ENCODE assay signal across 17 cellular contexts in genomic region chr6:52136055-52136454, GRCh38. TPM values are rescaled to one million over a fixed set of nuclear protein-coding genes. Genes with fewer than 3 reads are reported as not detected.
DNase-seq lines count a peak whose midpoint lies in the region; ATAC-seq and TF ChIP-seq lines count a peak whose summit lies in the region.
"Had no signal": no experiment of that assay in that cellular context is flagged by ENCODE, and none has a peak within 500 bp of the region (broad histone marks: within the 10 kb centered on the region; RNA-seq: fewer than 3 reads in every experiment).

No MANE protein-coding gene starts in this region.

- no peak for TF ChIP-seq EP300 in esophagus muscularis mucosa (IDR thresholded peaks at IDR 0.05)

- H3K27me3 Mint-ChIP-seq in stimulated activated naive B cell treated with anti-CD40 and anti-IgM and Interleukin-4, amounts not matched to agents 10 μg/mL and 1 μg/mL and 100 μg/mL, for 72 hours, result no peaks in the 10 kb centered on the region

- TF ChIP-seq CTCF in esophagus muscularis mucosa (IDR thresholded peaks at IDR 0.05) (no peak), psoas muscle (IDR thresholded peaks at IDR 0.05) (no peak)

- WGBS in esophagus muscularis mucosa, result 86% methylated on average over 4 of the region's 4 CpGs
- 18 to 31% (median 22%) methylated on average over 4 of the region's 4 CpGs for WGBS in psoas muscle, 3 donors

- no peak for TF ChIP-seq POLR2A in esophagus muscularis mucosa (IDR thresholded peaks at IDR 0.05; ENCODE audit: low read depth)

- H3K9me3 Mint-ChIP-seq in stimulated activated naive B cell treated with anti-CD40 and anti-IgM and Interleukin-4, amounts not matched to agents 10 μg/mL and 1 μg/mL and 100 μg/mL, for 72 hours, result no peaks in the 10 kb centered on the region
- H3K9me3 Mint-ChIP-seq: CD4-positive, alpha-beta memory T cell had no signal

- peak; percentile 95 to 97 for DNase-seq in SJCRH30
- DNase-seq in esophagus muscularis mucosa (ENCODE audit: extremely low spot score), result peak; percentile 45
- no peak for DNase-seq in psoas muscle
- no peak for DNase-seq in SHP77 treated with DMSO at 0.1 percent for 48 hours (lab: John Stamatoyannopoulos, UW)
- no peak for DNase-seq in stimulated activated naive B cell treated with anti-CD40 and anti-IgM and Interleukin-4, amounts not matched to agents 10 μg/mL and 1 μg/mL and 100 μg/mL, for 72 hours
- DNase-seq: BE2C; CD4-positive, alpha-beta memory T cell; DMS79 had no signal

- no peaks in the 10 kb centered on the region for H3K4me1 Mint-ChIP-seq in stimulated activated naive B cell treated with anti-CD40 and anti-IgM and Interleukin-4, amounts not matched to agents 10 μg/mL and 1 μg/mL and 100 μg/mL, for 72 hours

- peak overlapping the region; percentile 75 to 85 (median 80) for H3K9ac ChIP-seq in skeletal muscle tissue (ENCODE audit: low read depth in 1 of 3, low read length in 3 of 3)

- no peak overlapping the region for H3K4me3 Mint-ChIP-seq in stimulated activated naive B cell treated with anti-CD40 and anti-IgM and Interleukin-4, amounts not matched to agents 10 μg/mL and 1 μg/mL and 100 μg/mL, for 72 hours
- H3K4me3 Mint-ChIP-seq: CD4-positive, alpha-beta memory T cell had no signal

- no peak overlapping the region for H3K27ac Mint-ChIP-seq in stimulated activated naive B cell treated with anti-CD40 and anti-IgM and Interleukin-4, amounts not matched to agents 10 μg/mL and 1 μg/mL and 100 μg/mL, for 72 hours
- H3K27ac Mint-ChIP-seq: CD4-positive, alpha-beta memory T cell had no signal

- intact Hi-C loops in esophagus muscularis mucosa (cut with DNase I) (no loop called here), psoas muscle (cut with DNase I) (no loop called here)

- H3K27me3 ChIP-seq in SJCRH30, result no peaks in the 10 kb centered on the region
- no peaks in the 10 kb centered on the region for H3K27me3 ChIP-seq in esophagus muscularis mucosa
- H3K27me3 ChIP-seq in psoas muscle (ENCODE audit: insufficient read depth in 3 of 3, low read length in 2 of 3), result no peaks in the 10 kb centered on the region
- no peaks in the 10 kb centered on the region for H3K27me3 ChIP-seq in skeletal muscle tissue (ENCODE audit: control insufficient read depth in 3 of 3, insufficient read depth in 3 of 3, low read length in 3 of 3)

- H3K36me3 ChIP-seq in SJCRH30 (peaks cover 10% of the 10 kb centered on the region), esophagus muscularis mucosa (no peaks in the 10 kb centered on the region), psoas muscle (ENCODE audit: insufficient read depth in 1 of 2, low read depth in 1 of 2) (peaks cover 0 to 25% of the 10 kb centered on the region in 2 donors), skeletal muscle tissue (ENCODE audit: control insufficient read depth in 3 of 3, insufficient read depth in 3 of 3, low read length in 3 of 3) (peaks cover 0 to 5% (median 0%) of the 10 kb centered on the region in 3 donors)
- H3K36me3 ChIP-seq: BE2C, HAP-1 had no signal

- peak overlapping the region; percentile 63 for H3K4me3 ChIP-seq in SJCRH30
- no peak overlapping the region for H3K4me3 ChIP-seq in esophagus muscularis mucosa
- peak overlapping the region; percentile 80 for H3K4me3 ChIP-seq in psoas muscle
- peak overlapping the region; percentile 72 to 90 (median 86) for H3K4me3 ChIP-seq in skeletal muscle tissue (ENCODE audit: low read length in 3 of 3)
- H3K4me3 ChIP-seq: A549, HAP-1 had no signal

- H3K4me1 ChIP-seq in SJCRH30 (peaks cover 54% of the 10 kb centered on the region), esophagus muscularis mucosa (peaks cover 0 to 23% (median 16%) of the 10 kb centered on the region in 4 donors), psoas muscle (peaks cover 2% of the 10 kb centered on the region), skeletal muscle tissue (ENCODE audit: control insufficient read depth in 3 of 3, insufficient read depth in 3 of 3, low read length in 3 of 3) (peaks cover 10 to 24% (median 11%) of the 10 kb centered on the region in 3 donors)
- H3K4me1 ChIP-seq: A549, BE2C, HAP-1 had no signal

- peak; percentile 80 to 90 (median 88) for ATAC-seq in psoas muscle
- no peak for ATAC-seq in stimulated activated naive B cell treated with anti-CD40 and anti-IgM and Interleukin-4, amounts not matched to agents 10 μg/mL and 1 μg/mL and 100 μg/mL, for 72 hours (replicated peaks)
- ATAC-seq in GM19035 (IDR thresholded peaks at IDR 0.05; ENCODE audit: unreplicated experiment), result no peak
- ATAC-seq: A549 had no signal

- H3K9me3 ChIP-seq in SJCRH30 (replicated peaks) (no peaks in the 10 kb centered on the region), esophagus muscularis mucosa (no peaks in the 10 kb centered on the region), psoas muscle (no peaks in the 10 kb centered on the region), skeletal muscle tissue (ENCODE audit: control insufficient read depth in 3 of 3, low read length in 3 of 3) (no peaks in the 10 kb centered on the region)
- H3K9me3 ChIP-seq: A549, BE2C, HAP-1 had no signal

- H3K27ac ChIP-seq in SJCRH30, result peak overlapping the region; percentile 79
- H3K27ac ChIP-seq in esophagus muscularis mucosa (replicated peaks in 1 of 4), result no peak overlapping the region
- H3K27ac ChIP-seq in psoas muscle, result peak overlapping the region; percentile 81
- H3K27ac ChIP-seq in skeletal muscle tissue (ENCODE audit: low read depth, low read length), result peak overlapping the region; percentile 92
- H3K27ac ChIP-seq: A549, C4-2B had no signal

- H3K36me3 Mint-ChIP-seq in stimulated activated naive B cell treated with anti-CD40 and anti-IgM and Interleukin-4, amounts not matched to agents 10 μg/mL and 1 μg/mL and 100 μg/mL, for 72 hours, result no peaks in the 10 kb centered on the region
- H3K36me3 Mint-ChIP-seq: CD4-positive, alpha-beta memory T cell had no signal

RNA-seq across cellular contexts. Expression of gene PKHD1, which starts 48.6 kb away (rescaled TPM):
- 0.53 and 0.71 TPM in 2 replicates for total RNA-seq in SJCRH30 (2014; rRNA removed; shearing (Covaris generic))
- total RNA-seq in esophagus muscularis mucosa (under 1 TPM in 1 of 4 donors, not detected in 3; under 0.01 TPM), psoas muscle (under 1 TPM in 3 of 4 donors, not detected in 1; 0.02 to 0.11 (median 0.04) TPM), skeletal muscle tissue (38.6 TPM)
- polyA plus RNA-seq in psoas muscle, result under 1 TPM in 2 of 3 donors, not detected in 1; under 0.01 to 0.01 TPM
- total RNA-seq: CD4-positive, alpha-beta memory T cell; G401; HT1080 had no signal
- polyA plus RNA-seq: A549; AG04450; CD4-positive, alpha-beta memory T cell had no signal

RNA-seq across cellular contexts. Expression of gene IL17A, which starts 50.1 kb away (rescaled TPM):
- not detected in 2 replicates for total RNA-seq in SJCRH30 (2014; rRNA removed; shearing (Covaris generic))
- total RNA-seq in esophagus muscularis mucosa (not detected), psoas muscle (not detected), skeletal muscle tissue (not detected)
- not detected for polyA plus RNA-seq in psoas muscle
- total RNA-seq: CD4-positive, alpha-beta memory T cell; G401; H1; HT1080 had no signal
- polyA plus RNA-seq: A549, AG04450, H1 had no signal

Comparison
In these comparisons a context has a peak if more than half of its experiments do, and no peak if none do; other contexts are left out.
1. DNase-seq: peak in SJCRH30 (2 of 2) and esophagus muscularis mucosa (single experiment); none in psoas muscle (0 of 2), SHP77 treated with DMSO at 0.1 percent for 48 hours (single experiment) and stimulated activated naive B cell treated with anti-CD40 and anti-IgM and Interleukin-4, amounts not matched to agents 10 μg/mL and 1 μg/mL and 100 μg/mL, for 72 hours (single experiment).
2. H3K27ac ChIP-seq: peak in SJCRH30 (single experiment), psoas muscle (single experiment) and skeletal muscle tissue (single experiment); none in esophagus muscularis mucosa (0 of 4).
3. H3K4me3 ChIP-seq: peak in SJCRH30 (single experiment), psoas muscle (single experiment) and skeletal muscle tissue (3 of 3); none in esophagus muscularis mucosa (0 of 4).
4. ATAC-seq: peak in psoas muscle (4 of 4); none in stimulated activated naive B cell treated with anti-CD40 and anti-IgM and Interleukin-4, amounts not matched to agents 10 μg/mL and 1 μg/mL and 100 μg/mL, for 72 hours (0 of 2) and GM19035 (single experiment).
5. RNA of gene PKHD1, which starts 48.6 kb away (total RNA-seq): 38.6 TPM in skeletal muscle tissue (single experiment); 0.53 to 0.71 TPM in SJCRH30, 0.02 to 0.11 TPM in psoas muscle and under 0.01 TPM in esophagus muscularis mucosa; every median in the first group is over 10 times any median in the second.